15 cellular contexts compared by ENCODE assay signal in the genomic region with DNA sequence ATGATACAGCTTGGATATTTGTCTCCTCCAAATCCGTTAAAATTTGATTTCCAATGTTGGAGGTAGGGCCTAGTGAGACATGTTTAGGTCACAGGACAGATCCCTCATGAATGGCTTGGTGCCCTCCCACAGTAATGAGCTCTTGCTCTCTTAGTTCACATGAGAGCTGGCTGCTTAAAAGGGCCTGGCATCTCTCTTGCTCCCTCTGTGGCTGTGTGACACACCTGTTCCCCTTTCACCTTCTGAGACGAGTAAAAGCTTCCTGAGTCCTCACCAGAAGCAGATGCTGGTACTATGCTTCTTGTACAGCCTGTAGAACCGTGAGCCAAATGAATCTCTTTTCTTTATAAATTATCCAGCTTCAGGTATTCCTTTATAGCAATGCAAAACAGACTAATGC. TPM values are rescaled to one million over a fixed set of nuclear protein-coding genes. Genes with fewer than 3 reads are reported as not detected.
A peak's percentile ranks its signal among the peaks of the same experiment; 100 is the strongest.
DNase-seq lines count a peak whose midpoint lies in the region; ATAC-seq and TF ChIP-seq lines count a peak whose summit lies in the region.
"Had no signal": no experiment of that assay in that cellular context is flagged by ENCODE, and none has a peak within 500 bp of the region (broad histone marks: within the 10 kb centered on the region; RNA-seq: fewer than 3 reads in every experiment).

No MANE protein-coding gene starts in this region.

- H3K27me3 Mint-ChIP-seq in CD14-positive monocyte (ENCODE audit: low read depth in 3 of 3) (peaks cover 0 to 3% (median 0%) of the 10 kb centered on the region in 3 donors), Caco-2 (ENCODE audit: insufficient read depth, unreplicated experiment) (no peaks in the 10 kb centered on the region), neural crest cell (ENCODE audit: low read depth) (no peaks in the 10 kb centered on the region)
- H3K27me3 Mint-ChIP-seq in activated T-helper 17 cell treated with anti-CD3 and anti-CD28 coated beads, Interleukin-2, amount 50 U/mL, for 72 hours, result no peaks in the 10 kb centered on the region

- CTCF ChIA-PET in Caco-2 (lab: Charles Lee), result interaction anchor here (1.0 to 1.7 kb wide), 2 partner anchors 8 to 137 kb away, joined by 4 to 5 read pairs; a partner anchor contains a TSS

- TF ChIP-seq CTCF in CD14-positive monocyte (IDR thresholded peaks at IDR 0.05) (no peak), Caco-2 (IDR thresholded peaks at IDR 0.05; ENCODE audit: insufficient read depth in 1 of 2, low read depth in 1 of 2, low read length in 1 of 2, severe bottlenecking in 1 of 2, unreplicated experiment in 1 of 2) (no peak), neural crest cell (conservative IDR thresholded peaks at IDR 0.05) (no peak)

- no peak for ATAC-seq in activated T-helper 17 cell treated with anti-CD3 and anti-CD28 coated beads, Interleukin-2, amount 50 U/mL, for 72 hours (replicated peaks)
- ATAC-seq: CD8-positive, alpha-beta T cell had no signal

- BruUV-seq in Caco-2 (replicated peaks; lab: Mats Ljungman, UMichigan), result no TSS peak

- H3K4me1 ChIP-seq in Caco-2, result peaks cover 66% of the 10 kb centered on the region

- H3K4me3 Mint-ChIP-seq in CD14-positive monocyte (no peak overlapping the region), Caco-2 (ENCODE audit: unreplicated experiment) (peak overlapping the region; percentile 79), neural crest cell (peak overlapping the region; percentile 44)
- peak overlapping the region; percentile 28 for H3K4me3 Mint-ChIP-seq in activated T-helper 17 cell treated with anti-CD3 and anti-CD28 coated beads, Interleukin-2, amount 50 U/mL, for 72 hours
- H3K4me3 Mint-ChIP-seq: CD8-positive, alpha-beta T cell had no signal

- peaks cover 48% of the 10 kb centered on the region for H3K4me1 Mint-ChIP-seq in CD14-positive monocyte
- H3K4me1 Mint-ChIP-seq in Caco-2 (ENCODE audit: low read depth, unreplicated experiment), result peaks cover 58% of the 10 kb centered on the region
- peaks cover 39% of the 10 kb centered on the region for H3K4me1 Mint-ChIP-seq in activated T-helper 17 cell treated with anti-CD3 and anti-CD28 coated beads, Interleukin-2, amount 50 U/mL, for 72 hours
- peaks cover 30% of the 10 kb centered on the region for H3K4me1 Mint-ChIP-seq in neural crest cell

- H3K9me3 Mint-ChIP-seq in CD14-positive monocyte (peaks cover 6 to 16% (median 11%) of the 10 kb centered on the region in 7 donors), Caco-2 (ENCODE audit: unreplicated experiment) (peaks cover 31% of the 10 kb centered on the region), neural crest cell (peaks cover 14% of the 10 kb centered on the region)
- peaks cover 12% of the 10 kb centered on the region for H3K9me3 Mint-ChIP-seq in activated T-helper 17 cell treated with anti-CD3 and anti-CD28 coated beads, Interleukin-2, amount 50 U/mL, for 72 hours

- H3K27me3 ChIP-seq in Caco-2 (replicated peaks; ENCODE audit: control insufficient read depth, insufficient read depth, low read length), result no peaks in the 10 kb centered on the region

- H3K27ac Mint-ChIP-seq in CD14-positive monocyte, result peak overlapping the region in 5 of 7 donors; percentile 16 to 84 (median 73)
- H3K27ac Mint-ChIP-seq in Caco-2 (ENCODE audit: unreplicated experiment), result peak overlapping the region; percentile 92
- peak overlapping the region; percentile 67 for H3K27ac Mint-ChIP-seq in activated T-helper 17 cell treated with anti-CD3 and anti-CD28 coated beads, Interleukin-2, amount 50 U/mL, for 72 hours
- no peak overlapping the region for H3K27ac Mint-ChIP-seq in neural crest cell (ENCODE audit: unreplicated experiment)
- H3K27ac Mint-ChIP-seq: CD8-positive, alpha-beta T cell had no signal

- DNase-seq in CD14-positive monocyte (ENCODE audit: low spot score) (no peak), Caco-2 (no peak), neural crest cell (ENCODE audit: low read depth, low spot score) (no peak), DMS79 treated with DMSO at 0.1 percent for 48 hours (lab: John Stamatoyannopoulos, UW) (no peak), globus pallidus (ENCODE audit: low spot score) (no peak), HuH-7.5 (ENCODE audit: low spot score) (no peak)
- DNase-seq in stimulated activated CD4-positive, alpha-beta T cell treated with anti-CD3 and anti-CD28 coated beads, Interleukin-2, amount 100 ng/mL, for 48 hours, result no peak
- DNase-seq: CD8-positive, alpha-beta T cell; cerebellar nuclear complex; NCI-H1092 treated with DMSO at 0.1 percent for 48 hours; NCI-H2227 treated with DMSO at 0.1 percent for 48 hours; stimulated activated CD8-positive, alpha-beta memory T cell treated with anti-CD3 and anti-CD28 coated beads, Interleukin-4, amount 100 ng/mL, for 48 hours had no signal

- no peak overlapping the region for H3K4me3 ChIP-seq in Caco-2 (ENCODE audit: low read depth, low read length)

- no peaks in the 10 kb centered on the region for H3K36me3 ChIP-seq in Caco-2 (ENCODE audit: control insufficient read depth, insufficient read depth, low read length)

- POLR2A ChIA-PET in Caco-2 (lab: Charles Lee), result no interaction called here

- intact Hi-C loops in CD14-positive monocyte (cut with micrococcal nuclease), result loop anchor here in 1 of 2 donors (2.0 kb wide), 1 partner anchor 15 kb away; no protein-coding TSS in a partner anchor
- intact Hi-C loops in Caco-2 (cut with micrococcal nuclease; ENCODE audit: unreplicated experiment), result loop anchor here (1.0 kb wide), 2 partner anchors 7 to 30 kb away; no protein-coding TSS in a partner anchor

- H3K9me3 ChIP-seq in Caco-2, result peaks cover 14% of the 10 kb centered on the region

- H3K36me3 Mint-ChIP-seq in CD14-positive monocyte (peaks cover 32 to 47% of the 10 kb centered on the region in 2 donors), Caco-2 (ENCODE audit: insufficient read depth, unreplicated experiment) (peaks cover 57% of the 10 kb centered on the region), neural crest cell (ENCODE audit: low read depth) (peaks cover 27% of the 10 kb centered on the region)
- H3K36me3 Mint-ChIP-seq in activated T-helper 17 cell treated with anti-CD3 and anti-CD28 coated beads, Interleukin-2, amount 50 U/mL, for 72 hours (ENCODE audit: low read depth), result peaks cover 29% of the 10 kb centered on the region

RNA-seq across cellular contexts. Expression of a gene that starts 3.5 kb away (rescaled TPM):
- polyA plus RNA-seq in CD14-positive monocyte, result 1 to 10 TPM; 1.9 to 3.8 TPM
- 36.0 and 36.3 TPM in 2 replicates for total RNA-seq in Caco-2 (2022)
- total RNA-seq in activated T-helper 17 cell treated with anti-CD3 and anti-CD28 coated beads, Interleukin-2, amount 50 U/mL, for 72 hours, result 10 to 100 TPM in 1 of 2 donors, 1 to 10 TPM in 1; 9.7 to 14.5 TPM
- total RNA-seq in neural crest cell, result 25.8 and 26.0 TPM in 2 replicates

RNA-seq across cellular contexts. Expression of a gene that starts 45.6 kb away (rescaled TPM):
- polyA plus RNA-seq in CD14-positive monocyte, result 1 to 10 TPM; 1.4 to 4.1 TPM
- not detected in 2 replicates for total RNA-seq in Caco-2 (2022)
- total RNA-seq in activated T-helper 17 cell treated with anti-CD3 and anti-CD28 coated beads, Interleukin-2, amount 50 U/mL, for 72 hours, result not detected
- total RNA-seq in neural crest cell, result not detected in 2 replicates
- total RNA-seq: CD8-positive, alpha-beta T cell; frontal cortex had no signal

RNA-seq across cellular contexts. Expression of a gene that starts 55.5 kb away (rescaled TPM):
- polyA plus RNA-seq in CD14-positive monocyte, result under 1 TPM; 0.34 to 0.61 TPM
- total RNA-seq in Caco-2 (2022) (not detected in 2 replicates), neural crest cell (not detected in 2 replicates)
- total RNA-seq in activated T-helper 17 cell treated with anti-CD3 and anti-CD28 coated beads, Interleukin-2, amount 50 U/mL, for 72 hours, result 100 to 1,000 TPM; 231 to 476 TPM
- total RNA-seq: frontal cortex, urinary bladder had no signal

Comparison
In these comparisons a context has a peak if more than half of its experiments do, and no peak if none do; other contexts are left out.
1. H3K4me3 Mint-ChIP-seq: peak in Caco-2 (single experiment), activated T-helper 17 cell treated with anti-CD3 and anti-CD28 coated beads, Interleukin-2, amount 50 U/mL, for 72 hours (single experiment) and neural crest cell (single experiment); none in CD14-positive monocyte (0 of 2).
2. RNA of a gene that starts 55.5 kb away (total RNA-seq): 231 to 476 TPM in activated T-helper 17 cell treated with anti-CD3 and anti-CD28 coated beads, Interleukin-2, amount 50 U/mL, for 72 hours; not detected in Caco-2 and not detected in neural crest cell; every median in the first group is over 100 times any median in the second.